In the genomic region with DNA sequence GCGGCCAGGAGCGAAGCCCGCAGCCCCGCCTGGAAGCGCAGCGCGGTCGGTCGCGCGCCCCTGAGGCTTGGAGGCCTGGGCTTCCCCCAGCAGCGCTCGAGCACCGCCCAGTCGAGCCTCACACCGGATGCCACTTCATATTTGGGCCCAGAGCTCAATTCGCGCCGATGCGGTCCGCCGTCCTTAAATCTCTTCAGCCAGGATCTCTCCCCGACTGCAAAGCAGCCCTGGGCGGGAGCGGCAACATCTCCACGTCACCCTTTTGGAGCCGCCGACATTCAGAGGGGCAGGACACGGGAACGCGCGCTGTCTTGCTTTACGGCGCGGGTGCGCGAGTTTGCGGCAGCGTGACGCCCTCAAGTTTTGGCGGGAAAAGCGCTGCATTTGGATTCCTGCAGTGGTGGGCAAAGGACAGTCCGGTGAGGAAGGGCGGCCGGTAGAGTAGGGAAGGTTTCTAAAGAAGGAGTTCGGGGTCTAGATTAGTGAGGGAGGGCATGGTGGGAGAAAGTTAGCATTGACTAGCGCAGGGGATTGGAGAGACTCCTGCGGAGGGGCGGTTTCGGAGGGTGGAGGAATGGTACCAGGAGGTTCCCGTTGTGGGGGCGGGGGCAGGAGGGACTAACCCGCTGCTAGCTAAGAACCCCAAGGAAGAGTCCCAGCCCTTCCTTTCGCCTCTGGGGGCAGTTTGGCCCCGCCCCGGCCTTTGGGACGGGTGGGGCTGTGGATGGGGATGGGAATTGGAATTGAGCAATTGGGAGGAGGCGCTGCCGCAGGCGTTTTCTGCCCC, we compare ENCODE assay signal across 8 cellular contexts. TPM values are rescaled to one million over a fixed set of nuclear protein-coding genes. Genes with fewer than 3 reads are reported as not detected.
A peak's percentile ranks its signal among the peaks of the same experiment; 100 is the strongest.
DNase-seq lines count a peak whose midpoint lies in the region; ATAC-seq and TF ChIP-seq lines count a peak whose summit lies in the region.

No MANE protein-coding gene starts in this region.

- peak; percentile 88 for ATAC-seq in HG02759 (IDR thresholded peaks at IDR 0.05; ENCODE audit: unreplicated experiment)
- peak; percentile 95 to 97 for ATAC-seq in left cardiac atrium
- ATAC-seq in upper lobe of right lung: peak; percentile 95

- H3K27ac ChIP-seq in adrenal gland (peak overlapping the region; percentile 57 to 93 (median 88)), upper lobe of right lung (peak overlapping the region; percentile 94)

- peak; percentile 26 to 70 for TF ChIP-seq POLR2A in adrenal gland (IDR thresholded peaks at IDR 0.05)

- 0 to 1% (median 0%) methylated on average over 14 to 60 of the region's 60 CpGs for WGBS in adrenal gland, 4 donors

- peaks cover 6 to 18% of the 10 kb centered on the region in 2 donors for H3K4me1 ChIP-seq in adrenal gland (replicated peaks in 1 of 2)
- peaks cover 13% of the 10 kb centered on the region for H3K4me1 ChIP-seq in upper lobe of right lung

- H3K36me3 ChIP-seq in adrenal gland (replicated peaks in 1 of 2) (peaks cover 0 to 12% of the 10 kb centered on the region in 2 donors), upper lobe of right lung (peaks cover 15% of the 10 kb centered on the region)

- intact Hi-C loops in adrenal gland (cut with DNase I): loop anchor here (10.0 kb wide), 1 partner anchor 249 kb away; no protein-coding TSS in a partner anchor
- intact Hi-C loops in left cardiac atrium (cut with DNase I): loop anchor here (2.0 to 10.0 kb wide), 2 partner anchors 33 to 51 kb away; a partner anchor contains a TSS
- intact Hi-C loops in posterior vena cava (cut with DNase I): loop anchor here in 1 of 2 donors (10.0 kb wide), 1 partner anchor 249 kb away; no protein-coding TSS in a partner anchor
- intact Hi-C loops in upper lobe of right lung (cut with DNase I): no loop called here

- no peaks in the 10 kb centered on the region for H3K27me3 ChIP-seq in adrenal gland
- H3K27me3 ChIP-seq in upper lobe of right lung: no peaks in the 10 kb centered on the region

- H3K9me3 ChIP-seq in adrenal gland (replicated peaks in 1 of 3) (no peaks in the 10 kb centered on the region), upper lobe of right lung (no peaks in the 10 kb centered on the region)

- TF ChIP-seq CTCF in GM12875 (IDR thresholded peaks at IDR 0.05; ENCODE audit: borderline replicate concordance, insufficient read depth, low read depth, low read length) (no peak), adrenal gland (IDR thresholded peaks at IDR 0.05) (no peak), upper lobe of right lung (IDR thresholded peaks at IDR 0.05) (no peak)

- H3K4me3 ChIP-seq in GM12875 (ENCODE audit: low read depth, low read length): peak overlapping the region; percentile 89
- H3K4me3 ChIP-seq in adrenal gland: peak overlapping the region; percentile 13 to 62 (median 46)
- peak overlapping the region; percentile 74 for H3K4me3 ChIP-seq in upper lobe of right lung

- DNase-seq in NCI-H128 (lab: John Stamatoyannopoulos, UW; ENCODE audit: unreplicated experiment) (peak; percentile 75), T follicular helper cell (ENCODE audit: low read depth) (peak; percentile 70), adrenal gland (peak; percentile 85 to 92 (median 87)), left cardiac atrium (peak; percentile 89), posterior vena cava (ENCODE audit: low spot score) (peak; percentile 96), upper lobe of right lung (peak; percentile 94)

RNA-seq across cellular contexts. Expression of a gene that starts 0.8 kb away (rescaled TPM):
- total RNA-seq in adrenal gland: 1 to 10 TPM; 1.2 to 6.2 (median 2.1) TPM
- 1 to 10 TPM in 1 of 3 donors, under 1 TPM in 2; 0.51 to 3.3 (median 0.72) TPM for polyA plus RNA-seq in adrenal gland
- total RNA-seq in left cardiac atrium: 1 to 10 TPM; 1.8 to 3.2 TPM
- 1 to 10 TPM; 2.5 to 5.0 TPM for total RNA-seq in posterior vena cava
- 1.8 TPM for total RNA-seq in upper lobe of right lung

RNA-seq across cellular contexts. Expression of a gene that starts 33.1 kb away (rescaled TPM):
- 100 to 1,000 TPM in 7 of 8 donors, 10 to 100 TPM in 1; 79.2 to 175 (median 120) TPM for total RNA-seq in adrenal gland
- polyA plus RNA-seq in adrenal gland: 100 to 1,000 TPM in 1 of 3 donors, 10 to 100 TPM in 2; 28.4 to 208 (median 35.6) TPM
- total RNA-seq in left cardiac atrium: 10 to 100 TPM; 84.1 to 90.3 TPM
- total RNA-seq in posterior vena cava: 100 to 1,000 TPM in 1 of 2 donors, 10 to 100 TPM in 1; 96.1 to 101 TPM
- total RNA-seq in upper lobe of right lung: 131 TPM

RNA-seq across cellular contexts. Expression of a gene that starts 54.9 kb away (rescaled TPM):
- not detected for total RNA-seq in adrenal gland
- polyA plus RNA-seq in adrenal gland: under 1 TPM in 1 of 3 donors, not detected in 2; 0.16 TPM
- total RNA-seq in left cardiac atrium: not detected
- not detected for total RNA-seq in posterior vena cava
- total RNA-seq in upper lobe of right lung: not detected

RNA-seq across cellular contexts. Expression of a gene that starts 56.5 kb away (rescaled TPM):
- 10 to 100 TPM; 39.8 to 55.7 (median 47.5) TPM for total RNA-seq in adrenal gland
- polyA plus RNA-seq in adrenal gland: 10 to 100 TPM; 19.0 to 65.6 (median 23.5) TPM
- total RNA-seq in left cardiac atrium: 10 to 100 TPM; 63.7 to 73.2 TPM
- total RNA-seq in posterior vena cava: 10 to 100 TPM; 52.5 to 57.5 TPM
- total RNA-seq in upper lobe of right lung: 69.6 TPM

Comparison
In these comparisons a context has a peak if more than half of its experiments do, and no peak if none do; other contexts are left out.
1. Peak in every context shown above with its lines: DNase-seq, ATAC-seq, H3K4me3 ChIP-seq and H3K27ac ChIP-seq.